In genomic region chr10:10209152-10209551, GRCh38 we compare ENCODE assay signal across 10 cellular contexts.
DNase-seq lines count a peak whose midpoint lies in the region; ATAC-seq, FAIRE-seq and TF ChIP-seq lines count a peak whose summit lies in the region.
"Had no signal": no experiment of that assay in that cellular context is flagged by ENCODE, and none has a peak within 500 bp of the region (broad histone marks: within the 10 kb centered on the region; RNA-seq: fewer than 3 reads in every experiment).

No MANE protein-coding gene starts in this region.

- H3K27ac ChIP-seq in angular gyrus (ENCODE audit: low read depth, low read length) = peak overlapping the region; percentile 31

- H3K4me1 Mint-ChIP-seq in osteocyte (ENCODE audit: unreplicated experiment) = no peaks in the 10 kb centered on the region

- peak; percentile 59 for ATAC-seq in HG02852 (IDR thresholded peaks at IDR 0.05; ENCODE audit: unreplicated experiment)
- no peak for ATAC-seq in HG03571 (IDR thresholded peaks at IDR 0.05; ENCODE audit: unreplicated experiment)

- no peaks in the 10 kb centered on the region for H3K27me3 Mint-ChIP-seq in osteocyte (ENCODE audit: unreplicated experiment)

- H3K27ac Mint-ChIP-seq in osteocyte (ENCODE audit: unreplicated experiment) = no peak overlapping the region

- peaks cover 6% of the 10 kb centered on the region for H3K9me3 Mint-ChIP-seq in osteocyte (ENCODE audit: unreplicated experiment)

- no peak for TF ChIP-seq CTCF in D721Med (IDR thresholded peaks at IDR 0.05; ENCODE audit: insufficient read depth, missing control alignments)
- TF ChIP-seq CTCF in osteocyte (IDR thresholded peaks at IDR 0.05) = no peak

- H3K4me3 Mint-ChIP-seq in osteocyte (ENCODE audit: unreplicated experiment) = no peak overlapping the region

- DNase-seq in AG08396 (ENCODE audit: low spot score) (peak; percentile 3), left kidney (ENCODE audit: low read depth, low spot score) (peak; percentile 27), D721Med (ENCODE audit: insufficient read length, low spot score) (no peak), osteocyte (ENCODE audit: extremely low spot score, unreplicated experiment) (no peak)
- no peak for DNase-seq in activated naive CD4-positive, alpha-beta T cell treated with Interleukin-2 at 50 U/mL for 16 hours
- DNase-seq: activated CD4-positive, CD25-positive, alpha-beta regulatory T cell; spleen had no signal

- no peak for FAIRE-seq in D721Med (lab: Jason Lieb, UNC)

- no peaks in the 10 kb centered on the region for H3K36me3 Mint-ChIP-seq in osteocyte (ENCODE audit: unreplicated experiment)

Comparison
In these comparisons a context has a peak if more than half of its experiments do, and no peak if none do; other contexts are left out.
1. DNase-seq: peak in AG08396 (single experiment) and left kidney (single experiment); none in D721Med (single experiment), activated naive CD4-positive, alpha-beta T cell treated with Interleukin-2 at 50 U/mL for 16 hours (single experiment) and osteocyte (single experiment).